Comparison of ENCODE assay signal across 18 cellular contexts in the genomic region with DNA sequence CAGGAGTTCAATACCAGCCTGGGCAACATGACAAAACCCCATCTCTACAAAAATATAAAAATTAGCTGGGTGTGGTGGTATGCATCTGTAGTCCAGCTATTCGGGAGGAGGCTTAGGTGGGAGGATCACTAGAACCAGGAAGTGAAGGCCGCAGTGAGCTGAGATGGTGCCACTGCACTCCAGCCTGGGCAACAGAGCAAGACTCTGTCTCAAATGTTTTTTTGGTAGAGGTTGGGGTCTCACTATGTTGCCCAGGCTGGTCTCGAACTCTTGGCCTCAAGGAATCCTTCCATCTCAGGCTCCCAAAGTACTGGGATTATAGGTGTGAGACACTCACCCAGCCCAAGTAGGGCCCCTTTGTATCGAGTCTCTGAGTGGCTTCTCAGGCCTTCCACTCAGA. TPM values are rescaled to one million over a fixed set of nuclear protein-coding genes. Genes with fewer than 3 reads are reported as not detected.
A peak's percentile ranks its signal among the peaks of the same experiment; 100 is the strongest.
DNase-seq lines count a peak whose midpoint lies in the region; ATAC-seq and TF ChIP-seq lines count a peak whose summit lies in the region.
"Had no signal": no experiment of that assay in that cellular context is flagged by ENCODE, and none has a peak within 500 bp of the region (broad histone marks: within the 10 kb centered on the region; RNA-seq: fewer than 3 reads in every experiment).

No MANE protein-coding gene starts in this region.

- DNase-seq in activated naive CD8-positive, alpha-beta T cell treated with anti-CD3 and anti-CD28 coated beads, Interleukin-2, amount 10 ng/mL, durations not matched to agents 7 days and 5 days, result no peak
- DNase-seq in activated naive CD8-positive, alpha-beta T cell treated with anti-CD3 and anti-CD28 coated beads, Interleukin-2, amount 50 U/mL, for 24 hours, result no peak
- DNase-seq in WTC11 (ENCODE audit: low spot score) (no peak), endodermal cell (no peak), type B pancreatic cell (ENCODE audit: extremely low spot score, unreplicated experiment) (no peak), DMS153 treated with DMSO at 0.1 percent for 48 hours (lab: John Stamatoyannopoulos, UW; ENCODE audit: unreplicated experiment) (no peak), superior temporal gyrus (ENCODE audit: extremely low spot score) (no peak)
- DNase-seq: DMS79, H9, Kasumi-1, NCI-H1417, NCI-H187, NCI-H446 treated with DMSO at 0.1 percent for 48 hours, NCI-H526 treated with DMSO at 0.1 percent for 48 hours, OCI-M1 had no signal

- WGBS in endodermal cell (ENCODE audit: insufficient coverage in 1 of 2, insufficient read length in 1 of 2), 2 experiments, result 87 to 89% methylated on average over 3 to 4 of the region's 4 CpGs

- peaks cover 22% of the 10 kb centered on the region for H3K4me1 Mint-ChIP-seq in activated naive CD8-positive, alpha-beta T cell treated with anti-CD3 and anti-CD28 coated beads, Interleukin-2, amount 10 ng/mL, durations not matched to agents 7 days and 5 days
- peaks cover 25% of the 10 kb centered on the region for H3K4me1 Mint-ChIP-seq in activated naive CD8-positive, alpha-beta T cell treated with anti-CD3 and anti-CD28 coated beads, Interleukin-2, amount 50 U/mL, for 24 hours
- H3K4me1 Mint-ChIP-seq in WTC11 (peaks cover 12% of the 10 kb centered on the region), endodermal cell (peaks cover 11% of the 10 kb centered on the region), type B pancreatic cell (ENCODE audit: unreplicated experiment) (peaks cover 15% of the 10 kb centered on the region)

- TF ChIP-seq CTCF in WTC11 (IDR thresholded peaks at IDR 0.05), result no peak
- no peak for TF ChIP-seq CTCF in endodermal cell (conservative IDR thresholded peaks at IDR 0.05)
- no peak for TF ChIP-seq CTCF in type B pancreatic cell (conservative IDR thresholded peaks at IDR 0.05)

- H3K9ac ChIP-seq in endodermal cell (ENCODE audit: extremely low read depth, low read length, poor library complexity, severe bottlenecking), result no peak overlapping the region

- no peaks in the 10 kb centered on the region for H3K27me3 ChIP-seq in endodermal cell (ENCODE audit: control insufficient read depth, insufficient read depth, low read length, poor library complexity, severe bottlenecking)
- H3K27me3 ChIP-seq: SJSA1 had no signal

- no peaks in the 10 kb centered on the region for H3K9me3 ChIP-seq in endodermal cell (ENCODE audit: control insufficient read depth, low read length)
- H3K9me3 ChIP-seq: SJSA1 had no signal

- H3K27me3 Mint-ChIP-seq in activated naive CD8-positive, alpha-beta T cell treated with anti-CD3 and anti-CD28 coated beads, Interleukin-2, amount 10 ng/mL, durations not matched to agents 7 days and 5 days, result no peaks in the 10 kb centered on the region
- no peaks in the 10 kb centered on the region for H3K27me3 Mint-ChIP-seq in activated naive CD8-positive, alpha-beta T cell treated with anti-CD3 and anti-CD28 coated beads, Interleukin-2, amount 50 U/mL, for 24 hours
- H3K27me3 Mint-ChIP-seq in WTC11 (ENCODE audit: low read depth), result no peaks in the 10 kb centered on the region; the same call in 1 of the 2 replicates
- H3K27me3 Mint-ChIP-seq in endodermal cell (ENCODE audit: insufficient read depth), result no peaks in the 10 kb centered on the region
- no peaks in the 10 kb centered on the region for H3K27me3 Mint-ChIP-seq in type B pancreatic cell

- peaks cover 9% of the 10 kb centered on the region for H3K36me3 ChIP-seq in endodermal cell (ENCODE audit: control insufficient read depth, insufficient read depth, low read length)

- peaks cover 1% of the 10 kb centered on the region for H3K36me3 Mint-ChIP-seq in activated naive CD8-positive, alpha-beta T cell treated with anti-CD3 and anti-CD28 coated beads, Interleukin-2, amount 10 ng/mL, durations not matched to agents 7 days and 5 days
- peaks cover 18% of the 10 kb centered on the region for H3K36me3 Mint-ChIP-seq in activated naive CD8-positive, alpha-beta T cell treated with anti-CD3 and anti-CD28 coated beads, Interleukin-2, amount 50 U/mL, for 24 hours (ENCODE audit: low read depth)
- H3K36me3 Mint-ChIP-seq in WTC11 (peaks cover 6% of the 10 kb centered on the region; the same call in 1 of the 2 replicates), endodermal cell (ENCODE audit: low read depth) (peaks cover 18% of the 10 kb centered on the region), type B pancreatic cell (no peaks in the 10 kb centered on the region)

- H3K27ac Mint-ChIP-seq in activated naive CD8-positive, alpha-beta T cell treated with anti-CD3 and anti-CD28 coated beads, Interleukin-2, amount 10 ng/mL, durations not matched to agents 7 days and 5 days, result peak overlapping the region; percentile 60
- H3K27ac Mint-ChIP-seq in activated naive CD8-positive, alpha-beta T cell treated with anti-CD3 and anti-CD28 coated beads, Interleukin-2, amount 50 U/mL, for 24 hours, result no peak overlapping the region
- H3K27ac Mint-ChIP-seq in WTC11, result no peak overlapping the region
- H3K27ac Mint-ChIP-seq in endodermal cell, result peak overlapping the region; percentile 39
- H3K27ac Mint-ChIP-seq in type B pancreatic cell, result peak overlapping the region; percentile 46

- no peaks in the 10 kb centered on the region for H3K4me1 ChIP-seq in endodermal cell (ENCODE audit: control insufficient read depth, insufficient read depth, low read length)

- H3K4me3 ChIP-seq in endodermal cell (ENCODE audit: low read length), result no peak overlapping the region
- H3K4me3 ChIP-seq: SJSA1 had no signal

- no peak overlapping the region for H3K4me3 Mint-ChIP-seq in activated naive CD8-positive, alpha-beta T cell treated with anti-CD3 and anti-CD28 coated beads, Interleukin-2, amount 10 ng/mL, durations not matched to agents 7 days and 5 days
- H3K4me3 Mint-ChIP-seq in activated naive CD8-positive, alpha-beta T cell treated with anti-CD3 and anti-CD28 coated beads, Interleukin-2, amount 50 U/mL, for 24 hours, result no peak overlapping the region
- H3K4me3 Mint-ChIP-seq in WTC11 (no peak overlapping the region), endodermal cell (no peak overlapping the region), type B pancreatic cell (no peak overlapping the region)
- H3K4me3 Mint-ChIP-seq: H9 had no signal

- POLR2A ChIA-PET in activated naive CD8-positive, alpha-beta T cell treated with anti-CD3 and anti-CD28 coated beads, Interleukin-2, amount 10 ng/mL, durations not matched to agents 7 days and 5 days (lab: Charles Lee), result interaction anchor here (0.5 to 8.0 kb wide), 3 partner anchors 34 to 59 kb away, joined by 3 to 89 read pairs (median 3); a partner anchor contains a TSS
- POLR2A ChIA-PET in WTC11 (lab: Charles Lee), result no interaction called here

- no peak for ATAC-seq in activated naive CD8-positive, alpha-beta T cell treated with anti-CD3 and anti-CD28 coated beads, Interleukin-2, amount 10 ng/mL, durations not matched to agents 7 days and 5 days (ENCODE audit: low read depth)
- no peak for ATAC-seq in activated naive CD8-positive, alpha-beta T cell treated with anti-CD3 and anti-CD28 coated beads, Interleukin-2, amount 50 U/mL, for 24 hours
- ATAC-seq in WTC11, result no peak
- ATAC-seq: Right ventricle myocardium inferior had no signal

- no peak overlapping the region for H3K27ac ChIP-seq in endodermal cell (ENCODE audit: low read depth, low read length)
- H3K27ac ChIP-seq: SJSA1 had no signal

- CTCF ChIA-PET in WTC11 (lab: Charles Lee), result interaction anchor here (1.5 kb wide), 1 partner anchor 100 kb away, joined by 4 read pairs; no protein-coding TSS in a partner anchor

- no peaks in the 10 kb centered on the region for H3K9me3 Mint-ChIP-seq in activated naive CD8-positive, alpha-beta T cell treated with anti-CD3 and anti-CD28 coated beads, Interleukin-2, amount 10 ng/mL, durations not matched to agents 7 days and 5 days
- no peaks in the 10 kb centered on the region for H3K9me3 Mint-ChIP-seq in activated naive CD8-positive, alpha-beta T cell treated with anti-CD3 and anti-CD28 coated beads, Interleukin-2, amount 50 U/mL, for 24 hours
- no peaks in the 10 kb centered on the region for H3K9me3 Mint-ChIP-seq in WTC11
- H3K9me3 Mint-ChIP-seq in endodermal cell, result no peaks in the 10 kb centered on the region
- H3K9me3 Mint-ChIP-seq in type B pancreatic cell, result no peaks in the 10 kb centered on the region
- H3K9me3 Mint-ChIP-seq: H9 had no signal

TF ChIP-seq in WTC11, 78 proteins besides CTCF, POLR2A, EP300 and RAD21 (continues in another document):
- TF ChIP-seq ZNF121 (CRISPR knock-in tag; IDR thresholded peaks at IDR 0.05), result peak; percentile 51; the same call in 1 of the 2 replicates

RNA-seq across cellular contexts. Expression of a gene that starts 1.9 kb away (rescaled TPM):
- 10 to 100 TPM; 50.0 to 59.0 TPM for total RNA-seq in activated naive CD8-positive, alpha-beta T cell treated with anti-CD3 and anti-CD28 coated beads, Interleukin-2, amount 10 ng/mL, durations not matched to agents 7 days and 5 days
- total RNA-seq in WTC11 (2021) (63.2 to 92.0 TPM (median 75.6 TPM) in 3 replicates), endodermal cell (10 to 100 TPM; 56.6 to 70.9 TPM), type B pancreatic cell (ENCODE audit: low replicate concordance) (60.9 and 80.5 TPM in 2 replicates)
- polyA plus RNA-seq in endodermal cell (2013, experiment 1 of 2), result 42.4 TPM
- polyA plus RNA-seq in endodermal cell (2013, experiment 2 of 2), result 35.6 TPM

RNA-seq across cellular contexts. Expression of a gene that starts 5.1 kb away (rescaled TPM):
- 1 to 10 TPM; 5.9 to 7.0 TPM for total RNA-seq in activated naive CD8-positive, alpha-beta T cell treated with anti-CD3 and anti-CD28 coated beads, Interleukin-2, amount 10 ng/mL, durations not matched to agents 7 days and 5 days
- total RNA-seq in WTC11 (2021), result 2.9 to 3.8 TPM (median 3.2 TPM) in 3 replicates
- 1 to 10 TPM; 2.6 to 3.3 TPM for total RNA-seq in endodermal cell
- 4.1 TPM for polyA plus RNA-seq in endodermal cell (2013, experiment 1 of 2)
- 3.9 TPM for polyA plus RNA-seq in endodermal cell (2013, experiment 2 of 2)
- 2.9 and 4.0 TPM in 2 replicates for total RNA-seq in type B pancreatic cell (ENCODE audit: low replicate concordance)

RNA-seq across cellular contexts. Expression of a gene that starts 5.1 kb away (rescaled TPM):
- 10 to 100 TPM; 34.3 to 37.7 TPM for total RNA-seq in activated naive CD8-positive, alpha-beta T cell treated with anti-CD3 and anti-CD28 coated beads, Interleukin-2, amount 10 ng/mL, durations not matched to agents 7 days and 5 days
- total RNA-seq in WTC11 (2021), result 13.7 to 17.3 TPM (median 13.7 TPM) in 3 replicates
- 10 to 100 TPM in 1 of 2 donors, 1 to 10 TPM in 1; 9.7 to 12.8 TPM for total RNA-seq in endodermal cell
- 19.7 TPM for polyA plus RNA-seq in endodermal cell (2013, experiment 1 of 2)
- 17.0 TPM for polyA plus RNA-seq in endodermal cell (2013, experiment 2 of 2)
- total RNA-seq in type B pancreatic cell (ENCODE audit: low replicate concordance), result 12.9 and 13.0 TPM in 2 replicates

RNA-seq across cellular contexts. Expression of a gene that starts 9.3 kb away (rescaled TPM):
- total RNA-seq in activated naive CD8-positive, alpha-beta T cell treated with anti-CD3 and anti-CD28 coated beads, Interleukin-2, amount 10 ng/mL, durations not matched to agents 7 days and 5 days, result under 1 TPM; 0.25 to 0.28 TPM
- total RNA-seq in WTC11 (2021) (3.4 to 3.8 TPM (median 3.5 TPM) in 3 replicates), endodermal cell (1 to 10 TPM in 1 of 2 donors, under 1 TPM in 1; 0.92 to 1.8 TPM), type B pancreatic cell (ENCODE audit: low replicate concordance) (2.3 and 3.7 TPM in 2 replicates)
- polyA plus RNA-seq in endodermal cell (2013, experiment 1 of 2), result 1.8 TPM
- 1.3 TPM for polyA plus RNA-seq in endodermal cell (2013, experiment 2 of 2)

RNA-seq across cellular contexts. Expression of a gene that starts 15.2 kb away (rescaled TPM):
- total RNA-seq in activated naive CD8-positive, alpha-beta T cell treated with anti-CD3 and anti-CD28 coated beads, Interleukin-2, amount 10 ng/mL, durations not matched to agents 7 days and 5 days, result not detected
- total RNA-seq in WTC11 (2021) (0.41 to 0.60 TPM (median 0.57 TPM) in 3 replicates), endodermal cell (not detected), type B pancreatic cell (ENCODE audit: low replicate concordance) (not detected in 2 replicates)
- 0.25 TPM for polyA plus RNA-seq in endodermal cell (2013, experiment 1 of 2)
- polyA plus RNA-seq in endodermal cell (2013, experiment 2 of 2), result not detected
- total RNA-seq: MCF 10A, SJSA1 had no signal

Comparison
In these comparisons a context has a peak if more than half of its experiments do, and no peak if none do; other contexts are left out.
1. H3K27ac Mint-ChIP-seq: peak in activated naive CD8-positive, alpha-beta T cell treated with anti-CD3 and anti-CD28 coated beads, Interleukin-2, amount 10 ng/mL, durations not matched to agents 7 days and 5 days (single experiment), endodermal cell (single experiment) and type B pancreatic cell (single experiment); none in activated naive CD8-positive, alpha-beta T cell treated with anti-CD3 and anti-CD28 coated beads, Interleukin-2, amount 50 U/mL, for 24 hours (single experiment) and WTC11 (single experiment).